In the genomic region with DNA sequence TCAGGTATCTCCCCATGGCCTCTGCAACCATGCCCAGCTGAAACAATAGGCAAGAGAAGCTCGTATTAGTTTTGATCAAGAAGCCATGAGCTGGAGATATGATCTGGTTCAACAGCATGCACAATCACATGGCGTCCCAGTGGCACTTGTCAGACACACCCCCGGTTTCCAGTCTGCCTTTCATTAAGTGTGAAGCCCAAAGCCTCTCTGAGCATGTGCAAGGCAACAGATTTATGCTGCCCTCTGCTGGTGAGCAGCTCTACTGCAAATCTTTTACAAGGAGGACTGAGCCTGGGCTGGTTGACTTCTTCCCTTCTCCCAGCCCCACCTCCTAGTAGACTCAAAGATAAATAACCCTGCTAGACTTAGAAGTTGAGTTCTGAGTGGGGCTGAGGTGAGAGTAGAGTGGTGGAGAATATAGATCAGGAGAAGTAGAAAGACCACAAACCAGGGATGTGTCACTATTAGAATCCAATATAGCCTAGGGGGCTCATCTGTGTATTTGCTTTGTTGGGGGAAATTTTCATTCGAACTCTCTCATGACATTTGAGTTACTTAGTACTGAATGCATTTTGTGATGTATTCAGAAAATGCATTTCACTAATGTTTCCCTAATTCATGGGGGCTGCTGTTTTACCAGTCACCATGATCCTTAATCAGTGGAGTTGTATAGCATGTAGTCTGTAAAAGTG, we compare ENCODE assay signal across 9 cellular contexts. TPM values are rescaled to one million over a fixed set of nuclear protein-coding genes. Genes with fewer than 3 reads are reported as not detected.
DNase-seq lines count a peak whose midpoint lies in the region; ATAC-seq lines count a peak whose summit lies in the region.
"Had no signal": no experiment of that assay in that cellular context is flagged by ENCODE, and none has a peak within 500 bp of the region (broad histone marks: within the 10 kb centered on the region; RNA-seq: fewer than 3 reads in every experiment).

No MANE protein-coding gene starts in this region.

- 46% methylated on average over 4 of the region's 4 CpGs for WGBS in mesenchymal stem cell

- H3K27ac Mint-ChIP-seq in CD8-positive, alpha-beta memory T cell: no peak overlapping the region
- H3K27ac Mint-ChIP-seq: activated naive CD4-positive, alpha-beta T cell treated with anti-CD3 and anti-CD28 coated beads, Interleukin-2, amount 50 U/mL, for 24 hours had no signal

- H3K27me3 ChIP-seq in CD8-positive, alpha-beta memory T cell (ENCODE audit: insufficient read depth, low read length, poor library complexity, severe bottlenecking): no peaks in the 10 kb centered on the region
- peaks cover 4 to 20% of the 10 kb centered on the region in 2 experiments for H3K27me3 ChIP-seq in mesenchymal stem cell (ENCODE audit: control insufficient read depth in 1 of 2, insufficient read depth in 1 of 2, low read length in 2 of 2)

- H4K91ac ChIP-seq in mesenchymal stem cell (ENCODE audit: low read length): no peak overlapping the region

- H4K8ac ChIP-seq in mesenchymal stem cell (ENCODE audit: low read length): no peak overlapping the region

- H3K79me1 ChIP-seq in mesenchymal stem cell (replicated peaks; ENCODE audit: low read length, poor library complexity, severe bottlenecking): no peaks in the 10 kb centered on the region

- H3K27ac ChIP-seq in CD8-positive, alpha-beta memory T cell (ENCODE audit: low read depth, low read length): no peak overlapping the region
- H3K27ac ChIP-seq in mesenchymal stem cell (ENCODE audit: low read length, poor library complexity, severe bottlenecking): no peak overlapping the region

- H2BK15ac ChIP-seq in mesenchymal stem cell (ENCODE audit: low read depth, poor library complexity, severe bottlenecking): no peak overlapping the region

- H3K23ac ChIP-seq in mesenchymal stem cell (ENCODE audit: low read length in 2 of 2): no peak overlapping the region

- H3K36me3 Mint-ChIP-seq in CD8-positive, alpha-beta memory T cell: no peaks in the 10 kb centered on the region
- H3K36me3 Mint-ChIP-seq: activated naive CD4-positive, alpha-beta T cell treated with anti-CD3 and anti-CD28 coated beads, Interleukin-2, amount 50 U/mL, for 24 hours had no signal

- no peak overlapping the region for H2BK12ac ChIP-seq in mesenchymal stem cell (ENCODE audit: low read length in 2 of 2)

- no peaks in the 10 kb centered on the region for H3K36me3 ChIP-seq in CD8-positive, alpha-beta memory T cell (ENCODE audit: insufficient read depth, low read length)
- H3K36me3 ChIP-seq in mesenchymal stem cell (ENCODE audit: control insufficient read depth in 1 of 2, insufficient read depth in 2 of 2, low read depth in 1 of 2, low read length in 2 of 2): no peaks in the 10 kb centered on the region

- CTCF ChIA-PET in CD8-positive, alpha-beta memory T cell (lab: Charles Lee): interaction anchor here (1.1 to 1.9 kb wide), 5 partner anchors 15 to 496 kb away, joined by 3 to 8 read pairs (median 4); no protein-coding TSS in a partner anchor

- no peak overlapping the region for H3K4me3 Mint-ChIP-seq in CD8-positive, alpha-beta memory T cell
- H3K4me3 Mint-ChIP-seq: activated naive CD4-positive, alpha-beta T cell treated with anti-CD3 and anti-CD28 coated beads, Interleukin-2, amount 50 U/mL, for 24 hours had no signal

- no peak overlapping the region for H3K4me3 ChIP-seq in CD8-positive, alpha-beta memory T cell (ENCODE audit: low read length)
- no peak overlapping the region for H3K4me3 ChIP-seq in mesenchymal stem cell (ENCODE audit: insufficient read depth in 1 of 2, low read depth in 1 of 2, low read length in 2 of 2)

- H3K27me3 Mint-ChIP-seq in CD8-positive, alpha-beta memory T cell: peaks cover 0 to 4% of the 10 kb centered on the region in 2 donors
- H3K27me3 Mint-ChIP-seq: activated naive CD4-positive, alpha-beta T cell treated with anti-CD3 and anti-CD28 coated beads, Interleukin-2, amount 50 U/mL, for 24 hours had no signal

- POLR2A ChIA-PET in CD8-positive, alpha-beta memory T cell (lab: Charles Lee): no interaction called here

- no peak overlapping the region for H3K4ac ChIP-seq in mesenchymal stem cell (ENCODE audit: low read depth in 1 of 2, low read length in 2 of 2)

- no peaks in the 10 kb centered on the region for H3K9me3 Mint-ChIP-seq in CD8-positive, alpha-beta memory T cell
- H3K9me3 Mint-ChIP-seq: activated naive CD4-positive, alpha-beta T cell treated with anti-CD3 and anti-CD28 coated beads, Interleukin-2, amount 50 U/mL, for 24 hours had no signal

- ATAC-seq in GM19395 (IDR thresholded peaks at IDR 0.05; ENCODE audit: unreplicated experiment): peak; percentile 91
- ATAC-seq in HG03457 (IDR thresholded peaks at IDR 0.05; ENCODE audit: unreplicated experiment): peak; percentile 90

- no peak overlapping the region for H3K4me2 ChIP-seq in mesenchymal stem cell (ENCODE audit: low read length, poor library complexity, severe bottlenecking)

- no peak overlapping the region for H3K9ac ChIP-seq in mesenchymal stem cell (ENCODE audit: low read length)

- no peak overlapping the region for H2AFZ ChIP-seq in mesenchymal stem cell (ENCODE audit: low read depth, low read length)

- no peaks in the 10 kb centered on the region for H3K4me1 Mint-ChIP-seq in CD8-positive, alpha-beta memory T cell
- H3K4me1 Mint-ChIP-seq: activated naive CD4-positive, alpha-beta T cell treated with anti-CD3 and anti-CD28 coated beads, Interleukin-2, amount 50 U/mL, for 24 hours had no signal

- H3K9me3 ChIP-seq in CD8-positive, alpha-beta memory T cell (ENCODE audit: low read length): no peaks in the 10 kb centered on the region
- H3K9me3 ChIP-seq in mesenchymal stem cell (ENCODE audit: control insufficient read depth, low read length): no peaks in the 10 kb centered on the region

- no peaks in the 10 kb centered on the region for H3K4me1 ChIP-seq in CD8-positive, alpha-beta memory T cell (ENCODE audit: insufficient read depth, low read length)
- no peaks in the 10 kb centered on the region for H3K4me1 ChIP-seq in mesenchymal stem cell (ENCODE audit: control insufficient read depth, insufficient read depth, low read depth, low read length)

- no peak overlapping the region for H2BK120ac ChIP-seq in mesenchymal stem cell (ENCODE audit: low read depth, low read length)

- DNase-seq in CD8-positive, alpha-beta memory T cell: peak; percentile 26 to 69 (median 33)
- DNase-seq in NCI-H524 (lab: John Stamatoyannopoulos, UW) (peak; percentile 95 to 97), ecto neural progenitor cell (ENCODE audit: low spot score) (peak; percentile 85), mesenchymal stem cell (peak; percentile 79)
- DNase-seq in activated CD4-positive, alpha-beta T cell treated with anti-CD3 and anti-CD28 coated beads, Interleukin-2, amount 50 U/mL, for 1 hour: peak; percentile 68
- DNase-seq in stimulated activated CD8-positive, alpha-beta memory T cell treated with anti-CD3 and anti-CD28 coated beads, Interleukin-2, amount 100 ng/mL, for 48 hours (ENCODE audit: low read depth in 2 of 2): peak; percentile 40 to 66

- no peak overlapping the region for H2BK5ac ChIP-seq in mesenchymal stem cell (ENCODE audit: low read depth, low read length, poor library complexity, severe bottlenecking)

- no peak overlapping the region for H2AK5ac ChIP-seq in mesenchymal stem cell (ENCODE audit: low read length, severe bottlenecking)

- H3K14ac ChIP-seq in mesenchymal stem cell (ENCODE audit: low read length in 2 of 2): no peak overlapping the region

- no peak overlapping the region for H3K18ac ChIP-seq in mesenchymal stem cell (ENCODE audit: low read depth in 1 of 2, low read length in 2 of 2)

RNA-seq across cellular contexts. Expression of gene MBIP, which starts 53.7 kb away (rescaled TPM):
- 10 to 100 TPM; 27.4 to 29.6 TPM for total RNA-seq in CD8-positive, alpha-beta memory T cell
- 14.6 TPM for polyA plus RNA-seq in CD8-positive, alpha-beta memory T cell
- 23.4 TPM for polyA plus RNA-seq in mesenchymal stem cell (2013, experiment 1 of 2)
- 25.4 TPM for polyA plus RNA-seq in mesenchymal stem cell (2013, experiment 2 of 2)

Comparison
In these comparisons a context has a peak if more than half of its experiments do, and no peak if none do; other contexts are left out.
1. DNase-seq: peak in every context shown above with its lines; median percentile 96 in NCI-H524; 85 in ecto neural progenitor cell; 79 in mesenchymal stem cell; 68 in activated CD4-positive, alpha-beta T cell treated with anti-CD3 and anti-CD28 coated beads, Interleukin-2, amount 50 U/mL, for 1 hour; 53 in stimulated activated CD8-positive, alpha-beta memory T cell treated with anti-CD3 and anti-CD28 coated beads, Interleukin-2, amount 100 ng/mL, for 48 hours; 33 in CD8-positive, alpha-beta memory T cell.